ENCODE assay signal across 2 cellular contexts in the genomic region with DNA sequence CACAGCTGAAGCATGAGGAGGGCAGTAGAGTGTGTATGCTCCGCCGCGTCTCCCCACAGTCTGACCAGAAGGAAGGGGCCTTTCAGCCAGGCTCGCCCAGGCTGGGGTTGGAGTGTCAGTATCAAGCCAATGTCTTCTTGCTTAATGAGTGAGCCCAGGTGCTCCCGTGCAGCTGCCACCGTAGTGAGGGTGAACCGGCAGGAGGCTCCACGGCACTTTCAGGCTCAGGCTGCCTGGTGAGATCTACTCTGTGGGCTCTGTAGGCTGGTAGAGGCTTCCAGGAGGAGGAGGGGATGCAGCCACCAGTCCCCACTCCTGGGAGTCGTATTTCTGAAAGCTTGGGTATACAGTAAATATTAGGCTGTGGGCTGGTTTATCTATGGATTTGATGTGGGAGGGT. TPM values are rescaled to one million over a fixed set of nuclear protein-coding genes. Genes with fewer than 3 reads are reported as not detected.
"Had no signal": no experiment of that assay in that cellular context is flagged by ENCODE, and none has a peak within 500 bp of the region (broad histone marks: within the 10 kb centered on the region; RNA-seq: fewer than 3 reads in every experiment).

No MANE protein-coding gene starts in this region.

RNA-seq across cellular contexts. Expression of a gene that starts 8.2 kb away (rescaled TPM):
- total RNA-seq: G401, GM12878 had no signal
- polyA plus RNA-seq: GM12878 had no signal
